1 cellular context compared by ENCODE assay signal in the genomic region with DNA sequence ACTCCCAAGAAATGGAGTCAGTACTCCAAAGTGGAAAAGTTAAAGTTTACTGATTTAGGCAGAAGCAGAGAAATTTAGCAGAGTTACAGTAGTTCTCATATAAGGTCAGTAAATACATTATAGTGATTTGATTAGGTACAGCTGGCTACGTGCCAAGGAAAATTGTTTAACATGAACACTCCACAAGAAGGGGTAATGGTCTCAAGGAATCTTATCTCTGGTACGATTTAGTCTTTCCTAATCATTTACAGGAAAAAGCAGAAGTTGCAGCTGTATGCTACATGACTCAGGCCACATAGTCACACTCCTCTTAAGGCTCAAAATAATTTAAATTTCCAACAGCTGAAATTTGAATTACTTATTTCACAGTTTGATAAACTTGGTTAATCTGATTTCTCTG.
TF ChIP-seq lines count a peak whose summit lies in the region.

No MANE protein-coding gene starts in this region.

TF ChIP-seq in GM23338, 12 proteins besides CTCF, POLR2A, EP300 and RAD21 (continued from another document):
- TF ChIP-seq, protein P1, sequence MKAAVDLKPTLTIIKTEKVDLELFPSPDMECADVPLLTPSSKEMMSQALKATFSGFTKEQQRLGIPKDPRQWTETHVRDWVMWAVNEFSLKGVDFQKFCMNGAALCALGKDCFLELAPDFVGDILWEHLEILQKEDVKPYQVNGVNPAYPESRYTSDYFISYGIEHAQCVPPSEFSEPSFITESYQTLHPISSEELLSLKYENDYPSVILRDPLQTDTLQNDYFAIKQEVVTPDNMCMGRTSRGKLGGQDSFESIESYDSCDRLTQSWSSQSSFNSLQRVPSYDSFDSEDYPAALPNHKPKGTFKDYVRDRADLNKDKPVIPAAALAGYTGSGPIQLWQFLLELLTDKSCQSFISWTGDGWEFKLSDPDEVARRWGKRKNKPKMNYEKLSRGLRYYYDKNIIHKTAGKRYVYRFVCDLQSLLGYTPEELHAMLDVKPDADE (IDR thresholded peaks at IDR 0.05): no peak
- TF ChIP-seq ZNF331 (CRISPR knock-in tag; IDR thresholded peaks at IDR 0.05; ENCODE audit: low read depth) (no peak), POLR2AphosphoS5 (IDR thresholded peaks at IDR 0.05; ENCODE audit: low read depth) (no peak), ZNF114 (CRISPR knock-in tag; IDR thresholded peaks at IDR 0.05) (no peak), NANOG (IDR thresholded peaks at IDR 0.05; ENCODE audit: borderline replicate concordance) (no peak), CREB1 (CRISPR knock-in tag; IDR thresholded peaks at IDR 0.05; ENCODE audit: low read depth) (no peak), JUNB (IDR thresholded peaks at IDR 0.05; ENCODE audit: unreplicated experiment) (no peak), STAT1 (IDR thresholded peaks at IDR 0.05; ENCODE audit: unreplicated experiment) (no peak)
- TF ChIP-seq, protein P2, sequence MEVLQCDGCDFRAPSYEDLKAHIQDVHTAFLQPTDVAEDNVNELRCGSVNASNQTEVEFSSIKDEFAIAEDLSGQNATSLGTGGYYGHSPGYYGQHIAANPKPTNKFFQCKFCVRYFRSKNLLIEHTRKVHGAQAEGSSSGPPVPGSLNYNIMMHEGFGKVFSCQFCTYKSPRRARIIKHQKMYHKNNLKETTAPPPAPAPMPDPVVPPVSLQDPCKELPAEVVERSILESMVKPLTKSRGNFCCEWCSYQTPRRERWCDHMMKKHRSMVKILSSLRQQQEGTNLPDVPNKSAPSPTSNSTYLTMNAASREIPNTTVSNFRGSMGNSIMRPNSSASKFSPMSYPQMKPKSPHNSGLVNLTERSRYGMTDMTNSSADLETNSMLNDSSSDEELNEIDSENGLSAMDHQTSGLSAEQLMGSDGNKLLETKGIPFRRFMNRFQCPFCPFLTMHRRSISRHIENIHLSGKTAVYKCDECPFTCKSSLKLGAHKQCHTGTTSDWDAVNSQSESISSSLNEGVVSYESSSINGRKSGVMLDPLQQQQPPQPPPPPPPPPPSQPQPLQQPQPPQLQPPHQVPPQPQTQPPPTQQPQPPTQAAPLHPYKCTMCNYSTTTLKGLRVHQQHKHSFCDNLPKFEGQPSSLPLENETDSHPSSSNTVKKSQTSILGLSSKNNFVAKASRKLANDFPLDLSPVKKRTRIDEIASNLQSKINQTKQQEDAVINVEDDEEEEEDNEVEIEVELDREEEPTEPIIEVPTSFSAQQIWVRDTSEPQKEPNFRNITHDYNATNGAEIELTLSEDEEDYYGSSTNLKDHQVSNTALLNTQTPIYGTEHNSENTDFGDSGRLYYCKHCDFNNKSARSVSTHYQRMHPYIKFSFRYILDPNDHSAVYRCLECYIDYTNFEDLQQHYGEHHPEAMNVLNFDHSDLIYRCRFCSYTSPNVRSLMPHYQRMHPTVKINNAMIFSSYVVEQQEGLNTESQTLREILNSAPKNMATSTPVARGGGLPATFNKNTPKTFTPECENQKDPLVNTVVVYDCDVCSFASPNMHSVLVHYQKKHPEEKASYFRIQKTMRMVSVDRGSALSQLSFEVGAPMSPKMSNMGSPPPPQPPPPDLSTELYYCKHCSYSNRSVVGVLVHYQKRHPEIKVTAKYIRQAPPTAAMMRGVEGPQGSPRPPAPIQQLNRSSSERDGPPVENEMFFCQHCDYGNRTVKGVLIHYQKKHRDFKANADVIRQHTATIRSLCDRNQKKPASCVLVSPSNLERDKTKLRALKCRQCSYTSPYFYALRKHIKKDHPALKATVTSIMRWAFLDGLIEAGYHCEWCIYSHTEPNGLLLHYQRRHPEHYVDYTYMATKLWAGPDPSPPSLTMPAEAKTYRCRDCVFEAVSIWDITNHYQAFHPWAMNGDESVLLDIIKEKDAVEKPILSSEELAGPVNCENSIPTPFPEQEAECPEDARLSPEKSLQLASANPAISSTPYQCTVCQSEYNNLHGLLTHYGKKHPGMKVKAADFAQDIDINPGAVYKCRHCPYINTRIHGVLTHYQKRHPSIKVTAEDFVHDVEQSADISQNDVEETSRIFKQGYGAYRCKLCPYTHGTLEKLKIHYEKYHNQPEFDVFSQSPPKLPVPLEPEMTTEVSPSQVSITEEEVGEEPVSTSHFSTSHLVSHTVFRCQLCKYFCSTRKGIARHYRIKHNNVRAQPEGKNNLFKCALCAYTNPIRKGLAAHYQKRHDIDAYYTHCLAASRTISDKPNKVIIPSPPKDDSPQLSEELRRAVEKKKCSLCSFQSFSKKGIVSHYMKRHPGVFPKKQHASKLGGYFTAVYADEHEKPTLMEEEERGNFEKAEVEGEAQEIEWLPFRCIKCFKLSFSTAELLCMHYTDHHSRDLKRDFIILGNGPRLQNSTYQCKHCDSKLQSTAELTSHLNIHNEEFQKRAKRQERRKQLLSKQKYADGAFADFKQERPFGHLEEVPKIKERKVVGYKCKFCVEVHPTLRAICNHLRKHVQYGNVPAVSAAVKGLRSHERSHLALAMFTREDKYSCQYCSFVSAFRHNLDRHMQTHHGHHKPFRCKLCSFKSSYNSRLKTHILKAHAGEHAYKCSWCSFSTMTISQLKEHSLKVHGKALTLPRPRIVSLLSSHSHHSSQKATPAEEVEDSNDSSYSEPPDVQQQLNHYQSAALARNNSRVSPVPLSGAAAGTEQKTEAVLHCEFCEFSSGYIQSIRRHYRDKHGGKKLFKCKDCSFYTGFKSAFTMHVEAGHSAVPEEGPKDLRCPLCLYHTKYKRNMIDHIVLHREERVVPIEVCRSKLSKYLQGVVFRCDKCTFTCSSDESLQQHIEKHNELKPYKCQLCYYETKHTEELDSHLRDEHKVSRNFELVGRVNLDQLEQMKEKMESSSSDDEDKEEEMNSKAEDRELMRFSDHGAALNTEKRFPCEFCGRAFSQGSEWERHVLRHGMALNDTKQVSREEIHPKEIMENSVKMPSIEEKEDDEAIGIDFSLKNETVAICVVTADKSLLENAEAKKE (CRISPR knock-in tag; IDR thresholded peaks at IDR 0.05): no peak
